Comparison of ENCODE assay signal across 9 cellular contexts in the genomic region with DNA sequence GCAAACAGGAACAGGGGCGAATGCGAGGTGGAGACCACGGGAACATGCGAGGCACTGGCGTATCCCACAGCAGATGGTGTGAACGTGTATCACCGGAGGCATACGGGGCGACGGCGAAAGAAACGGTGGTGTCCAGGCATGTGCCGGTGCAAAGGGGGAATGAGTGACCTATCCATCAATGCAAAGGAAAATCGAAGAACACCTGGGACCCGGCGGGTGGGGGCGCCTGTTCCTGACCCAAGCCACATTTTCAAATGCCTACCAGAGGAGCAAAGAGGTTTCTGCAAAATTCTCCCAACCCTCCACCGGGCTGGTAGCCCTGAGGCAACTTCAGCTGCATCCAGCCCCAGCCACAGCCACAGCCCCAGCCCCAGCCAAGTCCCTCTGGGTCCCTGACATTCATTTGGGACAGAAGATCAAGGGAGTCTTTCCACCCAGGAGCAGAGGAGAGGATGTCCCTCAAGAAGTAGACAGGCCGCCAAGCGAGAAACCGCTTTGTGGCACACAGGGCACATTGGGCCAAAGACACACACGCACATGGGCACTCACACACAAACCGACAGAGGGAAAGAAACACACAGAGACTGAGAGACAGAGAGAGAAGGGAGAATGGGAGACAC.
DNase-seq lines count a peak whose midpoint lies in the region; ATAC-seq and TF ChIP-seq lines count a peak whose summit lies in the region.
"Had no signal": no experiment of that assay in that cellular context is flagged by ENCODE, and none has a peak within 500 bp of the region (broad histone marks: within the 10 kb centered on the region; RNA-seq: fewer than 3 reads in every experiment).

No MANE protein-coding gene starts in this region.

- no peaks in the 10 kb centered on the region for H3K9me3 ChIP-seq in left ventricle myocardium inferior (replicated peaks)
- no peaks in the 10 kb centered on the region for H3K9me3 ChIP-seq in esophagus squamous epithelium
- H3K9me3 ChIP-seq: mucosa of descending colon had no signal

- H3K4me1 ChIP-seq in left ventricle myocardium inferior (peaks cover 54% of the 10 kb centered on the region), esophagus squamous epithelium (peaks cover 35 to 71% (median 44%) of the 10 kb centered on the region in 3 donors)

- no peak for TF ChIP-seq POLR2A in esophagus squamous epithelium (IDR thresholded peaks at IDR 0.05)

- H3K36me3 ChIP-seq in left ventricle myocardium inferior (no peaks in the 10 kb centered on the region), esophagus squamous epithelium (no peaks in the 10 kb centered on the region)

- POLR2A ChIA-PET in activated CD8-positive, alpha-beta T cell treated with anti-CD3 and anti-CD28 coated beads, Interleukin-2, amount 10 ng/mL, durations not matched to agents 7 days and 5 days (lab: Charles Lee) = no interaction called here

- no peaks in the 10 kb centered on the region for H3K9me3 Mint-ChIP-seq in activated CD8-positive, alpha-beta T cell treated with anti-CD3 and anti-CD28 coated beads, Interleukin-2, amount 10 ng/mL, durations not matched to agents 7 days and 5 days (ENCODE audit: insufficient read depth)
- H3K9me3 Mint-ChIP-seq in mesothelial cell of epicardium = no peaks in the 10 kb centered on the region

- TF ChIP-seq CTCF in left ventricle myocardium inferior (IDR thresholded peaks at IDR 0.05; ENCODE audit: borderline replicate concordance) (no peak), mesothelial cell of epicardium (IDR thresholded peaks at IDR 0.05; ENCODE audit: unreplicated experiment) (no peak), esophagus squamous epithelium (IDR thresholded peaks at IDR 0.05) (no peak)

- H3K4me3 ChIP-seq in left ventricle myocardium inferior (peak overlapping the region; percentile 60), esophagus squamous epithelium (peak overlapping the region in 1 of 4 donors; percentile 49)
- H3K4me3 ChIP-seq: mucosa of descending colon had no signal

- CTCF ChIA-PET in activated CD8-positive, alpha-beta T cell treated with anti-CD3 and anti-CD28 coated beads, Interleukin-2, amount 10 ng/mL, durations not matched to agents 7 days and 5 days (lab: Charles Lee) = no interaction called here

- peak overlapping the region; percentile 58 for H3K4me3 Mint-ChIP-seq in activated CD8-positive, alpha-beta T cell treated with anti-CD3 and anti-CD28 coated beads, Interleukin-2, amount 10 ng/mL, durations not matched to agents 7 days and 5 days
- H3K4me3 Mint-ChIP-seq in mesothelial cell of epicardium = peak overlapping the region; percentile 65

- DNase-seq in left ventricle myocardium inferior (no peak), cardiac septum (ENCODE audit: low spot score) (no peak), mesothelial cell of epicardium (ENCODE audit: low spot score in 2 of 2, unreplicated experiment in 2 of 2) (no peak), A172 (ENCODE audit: low spot score) (no peak), esophagus squamous epithelium (lab: John Stamatoyannopoulos, UW) (no peak)
- no peak for DNase-seq in activated CD8-positive, alpha-beta T cell treated with anti-CD3 and anti-CD28 coated beads, Interleukin-2, amount 10 ng/mL, durations not matched to agents 7 days and 5 days

- peaks cover 59% of the 10 kb centered on the region for H3K4me1 Mint-ChIP-seq in activated CD8-positive, alpha-beta T cell treated with anti-CD3 and anti-CD28 coated beads, Interleukin-2, amount 10 ng/mL, durations not matched to agents 7 days and 5 days (ENCODE audit: low read depth)
- H3K4me1 Mint-ChIP-seq in mesothelial cell of epicardium = peaks cover 25% of the 10 kb centered on the region

- H3K27ac Mint-ChIP-seq in activated CD8-positive, alpha-beta T cell treated with anti-CD3 and anti-CD28 coated beads, Interleukin-2, amount 10 ng/mL, durations not matched to agents 7 days and 5 days = no peak overlapping the region
- H3K27ac Mint-ChIP-seq in mesothelial cell of epicardium = no peak overlapping the region

- H3K27me3 Mint-ChIP-seq in activated CD8-positive, alpha-beta T cell treated with anti-CD3 and anti-CD28 coated beads, Interleukin-2, amount 10 ng/mL, durations not matched to agents 7 days and 5 days (ENCODE audit: low read depth) = peaks cover 64% of the 10 kb centered on the region
- peaks cover 89% of the 10 kb centered on the region for H3K27me3 Mint-ChIP-seq in mesothelial cell of epicardium (ENCODE audit: low read depth)

- H3K27ac ChIP-seq in left ventricle myocardium inferior (replicated peaks) = no peak overlapping the region
- no peak overlapping the region for H3K27ac ChIP-seq in esophagus squamous epithelium

- intact Hi-C loops in left ventricle myocardium inferior (cut with micrococcal nuclease) (no loop called here), cardiac septum (cut with DNase I) (no loop called here), esophagus squamous epithelium (cut with DNase I) (no loop called here)

- ATAC-seq in activated CD8-positive, alpha-beta T cell treated with anti-CD3 and anti-CD28 coated beads, Interleukin-2, amount 10 ng/mL, durations not matched to agents 7 days and 5 days = no peak
- ATAC-seq in GM18868 (IDR thresholded peaks at IDR 0.05; ENCODE audit: unreplicated experiment) = no peak
- ATAC-seq in HG03039 (IDR thresholded peaks at IDR 0.05; ENCODE audit: unreplicated experiment) = no peak

- no peaks in the 10 kb centered on the region for H3K36me3 Mint-ChIP-seq in activated CD8-positive, alpha-beta T cell treated with anti-CD3 and anti-CD28 coated beads, Interleukin-2, amount 10 ng/mL, durations not matched to agents 7 days and 5 days (ENCODE audit: low read depth)
- H3K36me3 Mint-ChIP-seq in mesothelial cell of epicardium = no peaks in the 10 kb centered on the region

- H3K27me3 ChIP-seq in left ventricle myocardium inferior (ENCODE audit: low read depth) (no peaks in the 10 kb centered on the region), esophagus squamous epithelium (peaks cover 0 to 96% (median 0%) of the 10 kb centered on the region in 4 donors)

- 27 to 47% methylated on average over 15 to 23 of the region's 23 CpGs for WGBS in esophagus squamous epithelium, 2 donors
